In the genomic region with DNA sequence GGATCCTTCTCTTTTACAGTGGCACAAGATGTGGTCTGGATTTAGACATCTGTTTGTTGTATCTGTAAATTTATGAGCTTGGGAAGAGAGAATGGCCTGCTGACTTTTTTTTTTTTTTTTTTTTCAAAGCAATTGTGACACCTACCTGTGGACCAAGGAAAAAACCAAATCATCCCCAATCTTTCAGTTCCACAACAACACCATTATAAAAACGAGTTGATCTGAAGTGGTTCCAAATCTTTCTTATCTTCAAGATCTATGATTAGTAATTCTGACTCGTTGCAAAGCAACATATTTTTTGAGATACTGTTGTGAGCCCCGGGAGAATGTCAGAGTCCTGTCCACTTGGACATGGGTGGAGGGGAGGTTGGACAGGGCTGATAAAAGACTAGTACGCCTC, we compare ENCODE assay signal across 1 cellular context.
TF ChIP-seq lines count a peak whose summit lies in the region.

No MANE protein-coding gene starts in this region.

TF ChIP-seq in K562, 482 proteins besides CTCF, POLR2A, EP300 and RAD21 (continued from another document):
- TF ChIP-seq, protein P1, sequence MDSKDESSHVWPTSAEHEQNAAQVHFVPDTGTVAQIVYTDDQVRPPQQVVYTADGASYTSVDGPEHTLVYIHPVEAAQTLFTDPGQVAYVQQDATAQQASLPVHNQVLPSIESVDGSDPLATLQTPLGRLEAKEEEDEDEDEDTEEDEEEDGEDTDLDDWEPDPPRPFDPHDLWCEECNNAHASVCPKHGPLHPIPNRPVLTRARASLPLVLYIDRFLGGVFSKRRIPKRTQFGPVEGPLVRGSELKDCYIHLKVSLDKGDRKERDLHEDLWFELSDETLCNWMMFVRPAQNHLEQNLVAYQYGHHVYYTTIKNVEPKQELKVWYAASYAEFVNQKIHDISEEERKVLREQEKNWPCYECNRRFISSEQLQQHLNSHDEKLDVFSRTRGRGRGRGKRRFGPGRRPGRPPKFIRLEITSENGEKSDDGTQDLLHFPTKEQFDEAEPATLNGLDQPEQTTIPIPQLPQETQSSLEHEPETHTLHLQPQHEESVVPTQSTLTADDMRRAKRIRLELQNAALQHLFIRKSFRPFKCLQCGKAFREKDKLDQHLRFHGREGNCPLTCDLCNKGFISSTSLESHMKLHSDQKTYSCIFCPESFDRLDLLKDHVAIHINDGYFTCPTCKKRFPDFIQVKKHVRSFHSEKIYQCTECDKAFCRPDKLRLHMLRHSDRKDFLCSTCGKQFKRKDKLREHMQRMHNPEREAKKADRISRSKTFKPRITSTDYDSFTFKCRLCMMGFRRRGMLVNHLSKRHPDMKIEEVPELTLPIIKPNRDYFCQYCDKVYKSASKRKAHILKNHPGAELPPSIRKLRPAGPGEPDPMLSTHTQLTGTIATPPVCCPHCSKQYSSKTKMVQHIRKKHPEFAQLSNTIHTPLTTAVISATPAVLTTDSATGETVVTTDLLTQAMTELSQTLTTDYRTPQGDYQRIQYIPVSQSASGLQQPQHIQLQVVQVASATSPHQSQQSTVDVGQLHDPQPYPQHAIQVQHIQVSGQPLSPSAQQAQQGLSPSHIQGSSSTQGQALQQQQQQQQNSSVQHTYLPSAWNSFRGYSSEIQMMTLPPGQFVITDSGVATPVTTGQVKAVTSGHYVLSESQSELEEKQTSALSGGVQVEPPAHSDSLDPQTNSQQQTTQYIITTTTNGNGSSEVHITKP (IDR thresholded peaks at IDR 0.05; ENCODE audit: partially characterized antibody), result no peak
- TF ChIP-seq ZNF384 (IDR thresholded peaks at IDR 0.05; ENCODE audit: low read depth, low read length) (peak; percentile 17; the same call in 1 of the 2 replicates), COPS2 (conservative IDR thresholded peaks at IDR 0.05) (no peak), PRMT5 (CRISPR knock-in tag; IDR thresholded peaks at IDR 0.05) (no peak)
